ENCODE assay signal across 8 cellular contexts in genomic region chr11:27213232-27213660, GRCh38.
A peak's percentile ranks its signal among the peaks of the same experiment; 100 is the strongest.
DNase-seq lines count a peak whose midpoint lies in the region; ATAC-seq and TF ChIP-seq lines count a peak whose summit lies in the region.

No MANE protein-coding gene starts in this region.

- H3K36me3 ChIP-seq in tibial nerve: no peaks in the 10 kb centered on the region

- POLR2A ChIA-PET in AG04449 (lab: Yijun Ruan, JAX): interaction anchor here (0.8 to 1.1 kb wide), 4 partner anchors 17 to 260 kb away, joined by 3 to 10 read pairs (median 4); partner anchors contain the start of gene LGR4

- peak; percentile 48 for ATAC-seq in HG02870 (IDR thresholded peaks at IDR 0.05; ENCODE audit: unreplicated experiment)

- CTCF ChIA-PET in AG04449 (lab: Yijun Ruan, JAX): interaction anchor here (1.4 to 5.0 kb wide), 7 partner anchors 10 to 284 kb away, joined by 3 to 28 read pairs (median 14); no protein-coding TSS in a partner anchor

- TF ChIP-seq EP300 in tibial nerve (IDR thresholded peaks at IDR 0.05): no peak

- no peaks in the 10 kb centered on the region for H3K27me3 ChIP-seq in tibial nerve

- TF ChIP-seq POLR2A in tibial nerve (IDR thresholded peaks at IDR 0.05): no peak

- no peak overlapping the region for H3K4me3 ChIP-seq in AG04449 (ENCODE audit: low read depth, low read length)
- no peak overlapping the region for H3K4me3 ChIP-seq in astrocyte of the cerebellum (ENCODE audit: low read depth, low read length)
- no peak overlapping the region for H3K4me3 ChIP-seq in coronary artery
- no peak overlapping the region for H3K4me3 ChIP-seq in tibial nerve

- no peak for TF ChIP-seq CTCF in AG04449 (IDR thresholded peaks at IDR 0.05; ENCODE audit: insufficient read depth, low read length, missing control alignments)
- TF ChIP-seq CTCF in astrocyte of the cerebellum (IDR thresholded peaks at IDR 0.05; ENCODE audit: low read depth, low read length, missing control alignments): no peak
- no peak for TF ChIP-seq CTCF in coronary artery (IDR thresholded peaks at IDR 0.05)
- no peak for TF ChIP-seq CTCF in tibial nerve (IDR thresholded peaks at IDR 0.05)

- WGBS in tibial nerve, 2 donors: 7 to 12% methylated on average over 4 of the region's 4 CpGs

- peaks cover 0 to 24% (median 1%) of the 10 kb centered on the region in 4 donors for H3K4me1 ChIP-seq in tibial nerve

- H3K27ac ChIP-seq in coronary artery: no peak overlapping the region
- peak overlapping the region in 1 of 4 donors; percentile 5 for H3K27ac ChIP-seq in tibial nerve

- in situ Hi-C loops in astrocyte of the cerebellum (cut with HindIII; ENCODE audit: low sequenced_read_pairs): no loop called here

- no peaks in the 10 kb centered on the region for H3K9me3 ChIP-seq in tibial nerve

- DNase-seq in AG04449 (ENCODE audit: low read depth, low spot score) (peak; percentile 80), astrocyte of the cerebellum (ENCODE audit: low read depth) (peak; percentile 95), islet precursor cell (peak; percentile 74), coronary artery (ENCODE audit: low spot score) (no peak), globus pallidus (ENCODE audit: low spot score) (no peak), tibial nerve (ENCODE audit: low spot score in 2 of 2) (no peak)
- DNase-seq in activated naive CD4-positive, alpha-beta T cell treated with anti-CD3 and anti-CD28 coated beads, Interleukin-2, amount 50 U/mL, for 16 hours: no peak

Comparison
In these comparisons a context has a peak if more than half of its experiments do, and no peak if none do; other contexts are left out.
1. DNase-seq: peak in AG04449 (single experiment), astrocyte of the cerebellum (single experiment) and islet precursor cell (single experiment); none in coronary artery (single experiment), globus pallidus (single experiment), tibial nerve (0 of 2) and activated naive CD4-positive, alpha-beta T cell treated with anti-CD3 and anti-CD28 coated beads, Interleukin-2, amount 50 U/mL, for 16 hours (single experiment).